Comparison of ENCODE assay signal across 23 cellular contexts in the genomic region with DNA sequence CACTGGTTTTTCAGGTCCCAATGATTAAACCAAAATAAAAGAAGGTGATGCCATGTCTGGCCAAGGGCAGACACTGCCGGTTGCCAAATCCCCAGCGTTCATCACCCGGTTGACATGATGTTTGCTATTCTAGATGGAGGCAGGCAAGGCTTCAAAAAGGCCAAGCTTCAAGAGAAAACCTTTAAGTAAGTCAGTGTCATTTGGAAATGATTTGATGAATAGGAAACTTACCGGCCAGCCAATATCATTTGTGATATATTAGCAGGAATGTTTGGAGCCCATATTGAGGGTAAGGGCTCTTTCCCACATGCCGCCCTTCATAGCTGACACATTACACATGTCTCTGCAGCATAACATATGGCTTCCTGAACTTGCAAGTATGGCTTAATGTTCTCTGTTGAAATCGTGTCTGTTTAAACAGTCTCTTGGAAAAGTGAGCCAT.
DNase-seq lines count a peak whose midpoint lies in the region; ATAC-seq and TF ChIP-seq lines count a peak whose summit lies in the region.
"Had no signal": no experiment of that assay in that cellular context is flagged by ENCODE, and none has a peak within 500 bp of the region (broad histone marks: within the 10 kb centered on the region; RNA-seq: fewer than 3 reads in every experiment).

No MANE protein-coding gene starts in this region.

- CTCF ChIA-PET in activated CD8-positive, alpha-beta T cell treated with anti-CD3 and anti-CD28 coated beads for 36 hours (lab: Charles Lee): no interaction called here

- no peak overlapping the region for H3K4me3 ChIP-seq in GM23248
- H3K4me3 ChIP-seq in fibroblast of villous mesenchyme (ENCODE audit: low read depth, low read length): no peak overlapping the region
- no peak overlapping the region for H3K4me3 ChIP-seq in thoracic aorta
- no peak overlapping the region for H3K4me3 ChIP-seq in heart left ventricle
- H3K4me3 ChIP-seq: BLaER1 treated with 17β-estradiol and CSF1 and Interleukin-3, amounts not matched to agents 10 nM and 100 nM; pancreas; right lobe of liver; transverse colon had no signal

- POLR2A ChIA-PET in activated CD8-positive, alpha-beta T cell treated with anti-CD3 and anti-CD28 coated beads for 36 hours (lab: Charles Lee): interaction anchor here (0.6 kb wide), 1 partner anchor 12 kb away, joined by 3 read pairs; no protein-coding TSS in a partner anchor

- H3K27ac ChIP-seq in GM23248 (peak overlapping the region; percentile 72), thoracic aorta (peak overlapping the region; percentile 25 to 42), heart left ventricle (no peak overlapping the region)
- H3K27ac ChIP-seq: pancreas, right lobe of liver, transverse colon had no signal

- peaks cover 51% of the 10 kb centered on the region for H3F3A ChIP-seq in GM23248 (ENCODE audit: insufficient read depth)

- no peaks in the 10 kb centered on the region for H3K4me1 Mint-ChIP-seq in activated CD8-positive, alpha-beta T cell treated with anti-CD3 and anti-CD28 coated beads for 36 hours (ENCODE audit: low read depth)
- H3K4me1 Mint-ChIP-seq: activated naive CD4-positive, alpha-beta T cell treated with anti-CD3 and anti-CD28 coated beads, Interleukin-2, amount 50 U/mL, for 24 hours; naive thymus-derived CD4-positive, alpha-beta T cell; stimulated activated memory B cell treated with anti-CD40 and anti-IgM and Interleukin-4, amounts not matched to agents 10 μg/mL and 1 μg/mL and 100 μg/mL, for 72 hours had no signal

- no peak for TF ChIP-seq POLR2A in heart left ventricle (IDR thresholded peaks at IDR 0.05)

- no peak for ATAC-seq in thoracic aorta (ENCODE audit: insufficient number of reproducible peaks, low FRiP score, low read depth)
- no peak for ATAC-seq in heart left ventricle
- ATAC-seq in activated CD8-positive, alpha-beta T cell treated with anti-CD3 and anti-CD28 coated beads for 36 hours: no peak
- ATAC-seq: naive thymus-derived CD4-positive, alpha-beta T cell; pancreas; stimulated activated memory B cell treated with anti-CD40 and anti-IgM and Interleukin-4, amounts not matched to agents 10 μg/mL and 1 μg/mL and 100 μg/mL, for 72 hours had no signal

- H3K27me3 Mint-ChIP-seq in activated CD8-positive, alpha-beta T cell treated with anti-CD3 and anti-CD28 coated beads for 36 hours: peaks cover 3% of the 10 kb centered on the region
- H3K27me3 Mint-ChIP-seq: activated CD4-positive, alpha-beta memory T cell treated with anti-CD3 and anti-CD28 coated beads for 36 hours had no signal

- H3K9me3 ChIP-seq in GM23248 (ENCODE audit: low read depth): no peaks in the 10 kb centered on the region
- H3K9me3 ChIP-seq in thoracic aorta: no peaks in the 10 kb centered on the region
- H3K9me3 ChIP-seq in heart left ventricle: no peaks in the 10 kb centered on the region
- H3K9me3 ChIP-seq: pancreas, right lobe of liver, transverse colon had no signal

- H3K4me3 Mint-ChIP-seq in activated CD8-positive, alpha-beta T cell treated with anti-CD3 and anti-CD28 coated beads for 36 hours: no peak overlapping the region
- H3K4me3 Mint-ChIP-seq: activated CD4-positive, alpha-beta memory T cell treated with anti-CD3 and anti-CD28 coated beads for 36 hours; activated naive CD4-positive, alpha-beta T cell treated with anti-CD3 and anti-CD28 coated beads, Interleukin-2, amount 50 U/mL, for 24 hours; activated T-cell treated with anti-CD3 and anti-CD28 coated beads, Interleukin-2, amount 50 U/mL, for 24 hours; naive thymus-derived CD4-positive, alpha-beta T cell; stimulated activated memory B cell treated with anti-CD40 and anti-IgM and Interleukin-4, amounts not matched to agents 10 μg/mL and 1 μg/mL and 100 μg/mL, for 72 hours; T-helper 1 cell treated with Interleukin-12 subunit alpha and Interleukin-12 subunit beta and Interleukin-4 antibody, amounts not matched to agents 30 μg/mL and 1 μg/mL, for 36 hours had no signal

- in situ Hi-C loops in GM23248 (cut with MboI): no loop called here

- H3K79me2 ChIP-seq in GM23248 (ENCODE audit: insufficient read depth): peaks cover 94% of the 10 kb centered on the region

- H3K27ac Mint-ChIP-seq in activated CD8-positive, alpha-beta T cell treated with anti-CD3 and anti-CD28 coated beads for 36 hours: no peak overlapping the region
- H3K27ac Mint-ChIP-seq: activated CD4-positive, alpha-beta memory T cell treated with anti-CD3 and anti-CD28 coated beads for 36 hours; activated naive CD4-positive, alpha-beta T cell treated with anti-CD3 and anti-CD28 coated beads, Interleukin-2, amount 50 U/mL, for 24 hours; activated T-cell treated with anti-CD3 and anti-CD28 coated beads, Interleukin-2, amount 50 U/mL, for 24 hours; naive thymus-derived CD4-positive, alpha-beta T cell; stimulated activated memory B cell treated with anti-CD40 and anti-IgM and Interleukin-4, amounts not matched to agents 10 μg/mL and 1 μg/mL and 100 μg/mL, for 72 hours; T-helper 1 cell treated with Interleukin-12 subunit alpha and Interleukin-12 subunit beta and Interleukin-4 antibody, amounts not matched to agents 30 μg/mL and 1 μg/mL, for 36 hours had no signal

- TF ChIP-seq CTCF in fibroblast of villous mesenchyme (IDR thresholded peaks at IDR 0.05; ENCODE audit: insufficient read depth, low read depth, low read length) (no peak), thoracic aorta (IDR thresholded peaks at IDR 0.05) (no peak), heart left ventricle (IDR thresholded peaks at IDR 0.05) (no peak)
- no peak for TF ChIP-seq CTCF in activated CD8-positive, alpha-beta T cell treated with anti-CD3 and anti-CD28 coated beads for 36 hours (IDR thresholded peaks at IDR 0.05)

- H3K4me2 ChIP-seq in GM23248 (ENCODE audit: unreplicated experiment): peak overlapping the region; percentile 51
- H3K4me2 ChIP-seq: BLaER1 treated with 17β-estradiol and CSF1 and Interleukin-3, amounts not matched to agents 10 nM and 100 nM had no signal

- intact Hi-C loops in heart left ventricle (cut with DNase I): no loop called here
- intact Hi-C loops in activated CD8-positive, alpha-beta T cell treated with anti-CD3 and anti-CD28 coated beads for 36 hours (cut with micrococcal nuclease): no loop called here

- peak; percentile 76 for DNase-seq in GM23248
- DNase-seq in astrocyte of the hippocampus (ENCODE audit: low read depth, low spot score): peak; percentile 73
- peak; percentile 94 for DNase-seq in fibroblast of villous mesenchyme (ENCODE audit: low read depth)
- no peak for DNase-seq in thoracic aorta (ENCODE audit: low spot score)
- DNase-seq in SIG-M5 (lab: John Stamatoyannopoulos, UW): no peak
- no peak for DNase-seq in DMS153 (lab: John Stamatoyannopoulos, UW)
- no peak for DNase-seq in heart left ventricle
- no peak for DNase-seq in activated CD8-positive, alpha-beta T cell treated with anti-CD3 and anti-CD28 coated beads for 36 hours
- DNase-seq: activated CD4-positive, alpha-beta memory T cell treated with anti-CD3 and anti-CD28 coated beads for 36 hours; activated T-cell treated with anti-CD3 and anti-CD28 coated beads, Interleukin-2, amount 50 U/mL, for 24 hours; dermis blood vessel endothelial cell; islet precursor cell; naive thymus-derived CD4-positive, alpha-beta T cell; NCI-H1417 treated with DMSO at 0.1 percent for 48 hours; NCI-H526; pancreas; right lobe of liver; SHP77; transverse colon had no signal

- H3K27me3 ChIP-seq in GM23248 (replicated peaks; ENCODE audit: insufficient read depth): no peaks in the 10 kb centered on the region
- H3K27me3 ChIP-seq in thoracic aorta (replicated peaks; ENCODE audit: insufficient read depth): no peaks in the 10 kb centered on the region
- no peaks in the 10 kb centered on the region for H3K27me3 ChIP-seq in heart left ventricle
- H3K27me3 ChIP-seq: BLaER1 treated with 17β-estradiol and CSF1 and Interleukin-3, amounts not matched to agents 10 nM and 100 nM; pancreas; right lobe of liver; transverse colon had no signal

- peak overlapping the region; percentile 0; the same call in 1 of the 2 replicates for H3K9ac ChIP-seq in GM23248
- H3K9ac ChIP-seq: BLaER1 treated with 17β-estradiol and CSF1 and Interleukin-3, amounts not matched to agents 10 nM and 100 nM had no signal

- H3K9me2 ChIP-seq in GM23248 (ENCODE audit: insufficient read depth): no peaks in the 10 kb centered on the region

- H3K36me3 ChIP-seq in GM23248 (ENCODE audit: low read depth) (no peaks in the 10 kb centered on the region), thoracic aorta (no peaks in the 10 kb centered on the region), heart left ventricle (no peaks in the 10 kb centered on the region)
- H3K36me3 ChIP-seq: pancreas, right lobe of liver, transverse colon had no signal

- H3K9me3 Mint-ChIP-seq in activated CD8-positive, alpha-beta T cell treated with anti-CD3 and anti-CD28 coated beads for 36 hours: no peaks in the 10 kb centered on the region
- H3K9me3 Mint-ChIP-seq: activated CD4-positive, alpha-beta memory T cell treated with anti-CD3 and anti-CD28 coated beads for 36 hours; activated naive CD4-positive, alpha-beta T cell treated with anti-CD3 and anti-CD28 coated beads, Interleukin-2, amount 50 U/mL, for 24 hours; activated T-cell treated with anti-CD3 and anti-CD28 coated beads, Interleukin-2, amount 50 U/mL, for 24 hours; stimulated activated memory B cell treated with anti-CD40 and anti-IgM and Interleukin-4, amounts not matched to agents 10 μg/mL and 1 μg/mL and 100 μg/mL, for 72 hours; T-helper 1 cell treated with Interleukin-12 subunit alpha and Interleukin-12 subunit beta and Interleukin-4 antibody, amounts not matched to agents 30 μg/mL and 1 μg/mL, for 36 hours had no signal

- WGBS in GM23248 (ENCODE audit: low coverage in 1 of 2, low lambda C conversion rate in 2 of 2, missing lambda C conversion rate in 2 of 2), 2 experiments: 16 to 21% methylated on average over 6 of the region's 6 CpGs
- WGBS in heart left ventricle, 4 donors: 80 to 86% (median 84%) methylated on average over 6 of the region's 6 CpGs

- H3K4me1 ChIP-seq in GM23248 (ENCODE audit: insufficient read depth) (peaks cover 39% of the 10 kb centered on the region), thoracic aorta (ENCODE audit: control insufficient read depth in 1 of 2, low read depth in 2 of 2) (peaks cover 0 to 23% of the 10 kb centered on the region in 2 donors), heart left ventricle (peaks cover 0 to 8% (median 0%) of the 10 kb centered on the region in 12 donors)
- H3K4me1 ChIP-seq: pancreas had no signal

- no peaks in the 10 kb centered on the region for H3K36me3 Mint-ChIP-seq in activated CD8-positive, alpha-beta T cell treated with anti-CD3 and anti-CD28 coated beads for 36 hours (ENCODE audit: low read depth)
- H3K36me3 Mint-ChIP-seq: activated CD4-positive, alpha-beta memory T cell treated with anti-CD3 and anti-CD28 coated beads for 36 hours; activated naive CD4-positive, alpha-beta T cell treated with anti-CD3 and anti-CD28 coated beads, Interleukin-2, amount 50 U/mL, for 24 hours; naive thymus-derived CD4-positive, alpha-beta T cell; stimulated activated memory B cell treated with anti-CD40 and anti-IgM and Interleukin-4, amounts not matched to agents 10 μg/mL and 1 μg/mL and 100 μg/mL, for 72 hours had no signal

- no peaks in the 10 kb centered on the region for H4K20me1 ChIP-seq in GM23248 (ENCODE audit: insufficient read depth)
- H4K20me1 ChIP-seq: BLaER1 treated with 17β-estradiol and CSF1 and Interleukin-3, amounts not matched to agents 10 nM and 100 nM had no signal

- H2AFZ ChIP-seq in GM23248: no peak overlapping the region

Comparison
In these comparisons a context has a peak if more than half of its experiments do, and no peak if none do; other contexts are left out.
1. DNase-seq: peak in GM23248 (single experiment), astrocyte of the hippocampus (single experiment) and fibroblast of villous mesenchyme (single experiment); none in thoracic aorta (single experiment), SIG-M5 (single experiment), DMS153 (single experiment), heart left ventricle (0 of 5) and activated CD8-positive, alpha-beta T cell treated with anti-CD3 and anti-CD28 coated beads for 36 hours (single experiment).
2. H3K27ac ChIP-seq: peak in GM23248 (single experiment) and thoracic aorta (2 of 2); none in heart left ventricle (0 of 12).